ENCODE assay signal across 2 cellular contexts in the genomic region with DNA sequence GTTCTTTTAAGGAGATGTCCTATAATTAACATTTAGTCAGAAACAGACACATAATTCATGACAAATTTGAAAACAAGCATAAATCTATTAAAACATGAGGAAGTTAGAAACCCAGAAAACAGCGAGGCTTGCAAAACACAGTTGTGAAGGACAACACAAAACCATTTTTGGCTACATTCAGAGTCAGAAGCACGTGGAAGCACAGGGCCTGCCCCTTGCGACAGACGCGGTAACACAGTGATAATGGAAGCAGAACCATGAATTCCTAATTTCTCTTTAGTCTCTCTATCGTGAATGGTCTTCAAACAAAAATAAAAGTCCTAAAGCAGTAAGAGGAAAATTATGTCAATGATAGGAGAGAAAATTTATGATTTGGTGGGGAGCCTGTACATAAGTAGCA.
TF ChIP-seq lines count a peak whose summit lies in the region.

No MANE protein-coding gene starts in this region.

TF ChIP-seq in K562, 482 proteins besides CTCF, POLR2A, EP300 and RAD21:
- TF ChIP-seq NR2F6 (CRISPR knock-in tag; IDR thresholded peaks at IDR 0.05): no peak
- TF ChIP-seq, protein P1, sequence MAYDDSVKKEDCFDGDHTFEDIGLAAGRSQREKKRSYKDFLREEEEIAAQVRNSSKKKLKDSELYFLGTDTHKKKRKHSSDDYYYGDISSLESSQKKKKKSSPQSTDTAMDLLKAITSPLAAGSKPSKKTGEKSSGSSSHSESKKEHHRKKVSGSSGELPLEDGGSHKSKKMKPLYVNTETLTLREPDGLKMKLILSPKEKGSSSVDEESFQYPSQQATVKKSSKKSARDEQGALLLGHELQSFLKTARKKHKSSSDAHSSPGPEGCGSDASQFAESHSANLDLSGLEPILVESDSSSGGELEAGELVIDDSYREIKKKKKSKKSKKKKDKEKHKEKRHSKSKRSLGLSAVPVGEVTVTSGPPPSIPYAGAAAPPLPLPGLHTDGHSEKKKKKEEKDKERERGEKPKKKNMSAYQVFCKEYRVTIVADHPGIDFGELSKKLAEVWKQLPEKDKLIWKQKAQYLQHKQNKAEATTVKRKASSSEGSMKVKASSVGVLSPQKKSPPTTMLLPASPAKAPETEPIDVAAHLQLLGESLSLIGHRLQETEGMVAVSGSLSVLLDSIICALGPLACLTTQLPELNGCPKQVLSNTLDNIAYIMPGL (CRISPR knock-in tag; IDR thresholded peaks at IDR 0.05): no peak
- no peak for TF ChIP-seq CCAR2 (IDR thresholded peaks at IDR 0.05; ENCODE audit: low read depth, low read length)
- TF ChIP-seq TCF7 (IDR thresholded peaks at IDR 0.05; ENCODE audit: borderline replicate concordance): no peak
- TF ChIP-seq ZFX (CRISPR knock-in tag; IDR thresholded peaks at IDR 0.05): no peak
- peak; percentile 46; the same call in 1 of the 2 replicates for TF ChIP-seq CEBPB (tag; IDR thresholded peaks at IDR 0.05)
- no peak for TF ChIP-seq FOSL1 (tag; conservative IDR thresholded peaks at IDR 0.05)
- TF ChIP-seq L3MBTL2 (IDR thresholded peaks at IDR 0.05): peak; percentile 45; the same call in 1 of the 2 replicates

TF ChIP-seq in HepG2, 621 proteins besides CTCF, POLR2A, EP300 and RAD21:
- TF ChIP-seq, protein P2, sequence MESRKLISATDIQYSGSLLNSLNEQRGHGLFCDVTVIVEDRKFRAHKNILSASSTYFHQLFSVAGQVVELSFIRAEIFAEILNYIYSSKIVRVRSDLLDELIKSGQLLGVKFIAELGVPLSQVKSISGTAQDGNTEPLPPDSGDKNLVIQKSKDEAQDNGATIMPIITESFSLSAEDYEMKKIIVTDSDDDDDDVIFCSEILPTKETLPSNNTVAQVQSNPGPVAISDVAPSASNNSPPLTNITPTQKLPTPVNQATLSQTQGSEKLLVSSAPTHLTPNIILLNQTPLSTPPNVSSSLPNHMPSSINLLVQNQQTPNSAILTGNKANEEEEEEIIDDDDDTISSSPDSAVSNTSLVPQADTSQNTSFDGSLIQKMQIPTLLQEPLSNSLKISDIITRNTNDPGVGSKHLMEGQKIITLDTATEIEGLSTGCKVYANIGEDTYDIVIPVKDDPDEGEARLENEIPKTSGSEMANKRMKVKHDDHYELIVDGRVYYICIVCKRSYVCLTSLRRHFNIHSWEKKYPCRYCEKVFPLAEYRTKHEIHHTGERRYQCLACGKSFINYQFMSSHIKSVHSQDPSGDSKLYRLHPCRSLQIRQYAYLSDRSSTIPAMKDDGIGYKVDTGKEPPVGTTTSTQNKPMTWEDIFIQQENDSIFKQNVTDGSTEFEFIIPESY (CRISPR knock-in tag; IDR thresholded peaks at IDR 0.05): peak; percentile 59; the same call in 1 of the 2 replicates
- TF ChIP-seq AKAP8 (CRISPR knock-in tag; IDR thresholded peaks at IDR 0.05) (no peak), MEIS1 (CRISPR knock-in tag; IDR thresholded peaks at IDR 0.05; ENCODE audit: borderline replicate concordance) (no peak), JUNB (CRISPR knock-in tag; IDR thresholded peaks at IDR 0.05; ENCODE audit: borderline replicate concordance) (no peak)
- TF ChIP-seq, protein P3, sequence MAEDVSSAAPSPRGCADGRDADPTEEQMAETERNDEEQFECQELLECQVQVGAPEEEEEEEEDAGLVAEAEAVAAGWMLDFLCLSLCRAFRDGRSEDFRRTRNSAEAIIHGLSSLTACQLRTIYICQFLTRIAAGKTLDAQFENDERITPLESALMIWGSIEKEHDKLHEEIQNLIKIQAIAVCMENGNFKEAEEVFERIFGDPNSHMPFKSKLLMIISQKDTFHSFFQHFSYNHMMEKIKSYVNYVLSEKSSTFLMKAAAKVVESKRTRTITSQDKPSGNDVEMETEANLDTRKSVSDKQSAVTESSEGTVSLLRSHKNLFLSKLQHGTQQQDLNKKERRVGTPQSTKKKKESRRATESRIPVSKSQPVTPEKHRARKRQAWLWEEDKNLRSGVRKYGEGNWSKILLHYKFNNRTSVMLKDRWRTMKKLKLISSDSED (CRISPR knock-in tag; IDR thresholded peaks at IDR 0.05): no peak
